Comparison of ENCODE assay signal across 15 cellular contexts in genomic region chr1:167658574-167659328, GRCh38. TPM values are rescaled to one million over a fixed set of nuclear protein-coding genes. Genes with fewer than 3 reads are reported as not detected.
DNase-seq lines count a peak whose midpoint lies in the region; ATAC-seq and TF ChIP-seq lines count a peak whose summit lies in the region.
"Had no signal": no experiment of that assay in that cellular context is flagged by ENCODE, and none has a peak within 500 bp of the region (broad histone marks: within the 10 kb centered on the region; RNA-seq: fewer than 3 reads in every experiment).

No MANE protein-coding gene starts in this region.

- peak overlapping the region; percentile 3 for H3K27ac ChIP-seq in colonic mucosa
- peak overlapping the region; percentile 93 for H3K27ac ChIP-seq in psoas muscle
- no peak overlapping the region for H3K27ac ChIP-seq in tibial nerve
- H3K27ac ChIP-seq: SJCRH30, VCaP had no signal

- TF ChIP-seq CTCF in colonic mucosa (IDR thresholded peaks at IDR 0.05) = no peak
- no peak for TF ChIP-seq CTCF in psoas muscle (IDR thresholded peaks at IDR 0.05)
- no peak for TF ChIP-seq CTCF in tibial nerve (IDR thresholded peaks at IDR 0.05)

- no peaks in the 10 kb centered on the region for H3K9me3 Mint-ChIP-seq in activated naive CD4-positive, alpha-beta T cell treated with anti-CD3 and anti-CD28 coated beads, Interleukin-2, amount 10 ng/mL, durations not matched to agents 7 days and 5 days
- no peaks in the 10 kb centered on the region for H3K9me3 Mint-ChIP-seq in activated naive CD4-positive, alpha-beta T cell treated with anti-CD3 and anti-CD28 coated beads, Interleukin-2, amount 50 U/mL, for 72 hours

- H3K36me3 ChIP-seq in MG63 (no peaks in the 10 kb centered on the region), colonic mucosa (no peaks in the 10 kb centered on the region), psoas muscle (ENCODE audit: insufficient read depth in 1 of 2, low read depth in 1 of 2) (no peaks in the 10 kb centered on the region), tibial nerve (no peaks in the 10 kb centered on the region)
- H3K36me3 ChIP-seq: SJCRH30 had no signal

- no peak for DNase-seq in activated naive CD4-positive, alpha-beta T cell treated with anti-CD3 and anti-CD28 coated beads, Interleukin-2, amount 10 ng/mL, durations not matched to agents 7 days and 5 days
- DNase-seq in activated naive CD4-positive, alpha-beta T cell treated with anti-CD3 and anti-CD28 coated beads, Interleukin-2, amount 50 U/mL, for 72 hours (ENCODE audit: low spot score in 2 of 2) = no peak
- DNase-seq in MG63 = peak; percentile 10
- no peak for DNase-seq in colonic mucosa
- no peak for DNase-seq in psoas muscle
- DNase-seq in tibial nerve (ENCODE audit: low spot score in 2 of 2) = no peak
- DNase-seq: hypothalamus; NCI-H1436 treated with DMSO at 0.1 percent for 48 hours; NCI-H526 treated with DMSO at 0.1 percent for 48 hours; SJCRH30; stimulated activated CD4-positive, alpha-beta T cell treated with anti-CD3 and anti-CD28 coated beads, Interleukin-15, amount 100 ng/mL, for 24 hours had no signal

- no peak for TF ChIP-seq EP300 in tibial nerve (IDR thresholded peaks at IDR 0.05)

- H3K27me3 Mint-ChIP-seq in activated naive CD4-positive, alpha-beta T cell treated with anti-CD3 and anti-CD28 coated beads, Interleukin-2, amount 10 ng/mL, durations not matched to agents 7 days and 5 days = no peaks in the 10 kb centered on the region

- peaks cover 49% of the 10 kb centered on the region for H3K4me1 Mint-ChIP-seq in activated naive CD4-positive, alpha-beta T cell treated with anti-CD3 and anti-CD28 coated beads, Interleukin-2, amount 10 ng/mL, durations not matched to agents 7 days and 5 days

- peaks cover 6% of the 10 kb centered on the region for H3K4me1 ChIP-seq in colonic mucosa
- peaks cover 68% of the 10 kb centered on the region for H3K4me1 ChIP-seq in psoas muscle
- H3K4me1 ChIP-seq in tibial nerve = peaks cover 0 to 43% (median 19%) of the 10 kb centered on the region in 4 donors

- CTCF ChIA-PET in activated naive CD4-positive, alpha-beta T cell treated with anti-CD3 and anti-CD28 coated beads, Interleukin-2, amount 10 ng/mL, durations not matched to agents 7 days and 5 days (lab: Charles Lee) = interaction anchor here (1.5 kb wide), 1 partner anchor 58 kb away, joined by 3 read pairs; no protein-coding TSS in a partner anchor

- TF ChIP-seq POLR2A in tibial nerve (IDR thresholded peaks at IDR 0.05) = no peak

- peak overlapping the region; percentile 54 for H3K27ac Mint-ChIP-seq in activated naive CD4-positive, alpha-beta T cell treated with anti-CD3 and anti-CD28 coated beads, Interleukin-2, amount 10 ng/mL, durations not matched to agents 7 days and 5 days
- peak overlapping the region in 1 of 2 donors; percentile 62 for H3K27ac Mint-ChIP-seq in activated naive CD4-positive, alpha-beta T cell treated with anti-CD3 and anti-CD28 coated beads, Interleukin-2, amount 50 U/mL, for 72 hours
- H3K27ac Mint-ChIP-seq: progenitor cell of endocrine pancreas had no signal

- no peak overlapping the region for H3K9ac ChIP-seq in colonic mucosa (ENCODE audit: low read depth in 2 of 2, low read length in 2 of 2)

- no peak for ATAC-seq in activated naive CD4-positive, alpha-beta T cell treated with anti-CD3 and anti-CD28 coated beads, Interleukin-2, amount 50 U/mL, for 72 hours
- ATAC-seq in psoas muscle (no peak), HG03378 (IDR thresholded peaks at IDR 0.05; ENCODE audit: unreplicated experiment) (no peak), GM18519 (IDR thresholded peaks at IDR 0.05; ENCODE audit: low FRiP score, unreplicated experiment) (no peak)

- H3K9me3 ChIP-seq in MG63 (no peaks in the 10 kb centered on the region), colonic mucosa (no peaks in the 10 kb centered on the region), psoas muscle (no peaks in the 10 kb centered on the region), tibial nerve (no peaks in the 10 kb centered on the region)
- H3K9me3 ChIP-seq: SJCRH30 had no signal

- 56 to 68% (median 61%) methylated on average over 10 of the region's 10 CpGs for WGBS in psoas muscle, 3 donors
- WGBS in tibial nerve, 2 donors = 66 to 72% methylated on average over 10 of the region's 10 CpGs

- H3K4me3 Mint-ChIP-seq in activated naive CD4-positive, alpha-beta T cell treated with anti-CD3 and anti-CD28 coated beads, Interleukin-2, amount 10 ng/mL, durations not matched to agents 7 days and 5 days = no peak overlapping the region

- H3K4me3 ChIP-seq in MG63 = no peak overlapping the region
- no peak overlapping the region for H3K4me3 ChIP-seq in colonic mucosa
- H3K4me3 ChIP-seq in psoas muscle = no peak overlapping the region
- no peak overlapping the region for H3K4me3 ChIP-seq in tibial nerve
- H3K4me3 ChIP-seq: SJCRH30 had no signal

- intact Hi-C loops in colonic mucosa (cut with DNase I) = no loop called here
- intact Hi-C loops in psoas muscle (cut with DNase I) = no loop called here

- peaks cover 66% of the 10 kb centered on the region for H3K36me3 Mint-ChIP-seq in activated naive CD4-positive, alpha-beta T cell treated with anti-CD3 and anti-CD28 coated beads, Interleukin-2, amount 10 ng/mL, durations not matched to agents 7 days and 5 days
- H3K36me3 Mint-ChIP-seq in activated naive CD4-positive, alpha-beta T cell treated with anti-CD3 and anti-CD28 coated beads, Interleukin-2, amount 50 U/mL, for 72 hours = peaks cover 0 to 30% of the 10 kb centered on the region in 2 donors

- no peaks in the 10 kb centered on the region for H3K27me3 ChIP-seq in MG63
- H3K27me3 ChIP-seq in colonic mucosa = no peaks in the 10 kb centered on the region
- H3K27me3 ChIP-seq in psoas muscle (ENCODE audit: insufficient read depth in 3 of 3, low read length in 2 of 3) = no peaks in the 10 kb centered on the region
- no peaks in the 10 kb centered on the region for H3K27me3 ChIP-seq in tibial nerve
- H3K27me3 ChIP-seq: SJCRH30 had no signal

RNA-seq across cellular contexts. Expression of gene RCSD1, which starts 28.7 kb away (rescaled TPM):
- 10 to 100 TPM; 28.2 to 65.6 TPM for total RNA-seq in activated naive CD4-positive, alpha-beta T cell treated with anti-CD3 and anti-CD28 coated beads, Interleukin-2, amount 50 U/mL, for 72 hours
- not detected in 2 replicates for total RNA-seq in MG63 (2014; rRNA removed; shearing (Covaris generic); ENCODE audit: low replicate concordance)
- 1 to 10 TPM; 4.7 to 5.7 TPM for total RNA-seq in colonic mucosa
- total RNA-seq in psoas muscle = 10 to 100 TPM in 3 of 4 donors, 1 to 10 TPM in 1; 9.9 to 34.2 (median 23.1) TPM
- 10 to 100 TPM in 2 of 3 donors, 1 to 10 TPM in 1; 3.9 to 13.7 (median 10.4) TPM for polyA plus RNA-seq in psoas muscle
- total RNA-seq in tibial nerve = 10 to 100 TPM; 10.0 to 17.7 (median 12.9) TPM

Comparison
In these comparisons a context has a peak if more than half of its experiments do, and no peak if none do; other contexts are left out.
1. H3K27ac ChIP-seq: peak in colonic mucosa (single experiment) and psoas muscle (single experiment); none in tibial nerve (0 of 4).